Comparison of ENCODE assay signal across 10 cellular contexts in the genomic region with DNA sequence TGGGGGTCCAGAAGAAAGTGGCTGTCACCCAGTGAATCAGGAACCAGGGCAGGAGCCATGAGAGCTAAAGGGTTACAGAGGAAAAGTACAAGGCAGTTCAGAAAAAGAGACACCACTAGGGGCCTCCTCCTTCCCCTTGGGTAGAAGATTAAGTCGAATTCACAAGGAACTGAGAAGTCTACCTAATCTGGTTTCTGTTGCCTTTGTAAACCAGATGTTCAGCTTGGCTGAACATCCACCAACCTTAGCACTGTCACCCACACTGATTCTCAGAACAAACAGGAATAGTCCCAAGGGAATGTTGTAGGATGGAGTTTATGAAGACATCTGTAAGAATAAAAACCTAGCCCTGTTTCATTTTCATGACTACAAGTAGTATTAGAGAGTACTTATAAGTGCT.
A peak's percentile ranks its signal among the peaks of the same experiment; 100 is the strongest.
DNase-seq lines count a peak whose midpoint lies in the region; ATAC-seq lines count a peak whose summit lies in the region.
"Had no signal": no experiment of that assay in that cellular context is flagged by ENCODE, and none has a peak within 500 bp of the region (broad histone marks: within the 10 kb centered on the region; RNA-seq: fewer than 3 reads in every experiment).

No MANE protein-coding gene starts in this region.

- ATAC-seq in GM18519 (IDR thresholded peaks at IDR 0.05; ENCODE audit: low FRiP score, unreplicated experiment), result peak; percentile 99
- peak; percentile 99 for ATAC-seq in GM21737 (IDR thresholded peaks at IDR 0.05; ENCODE audit: unreplicated experiment)
- ATAC-seq in HG03521 (IDR thresholded peaks at IDR 0.05; ENCODE audit: unreplicated experiment), result peak; percentile 98

- DNase-seq in iPS-NIHi11 (ENCODE audit: low spot score) (peak; percentile 21), NCI-H1105 (lab: John Stamatoyannopoulos, UW) (no peak), NCI-H524 (lab: John Stamatoyannopoulos, UW) (no peak), cerebellum (ENCODE audit: low spot score) (no peak), SHP77 treated with DMSO at 0.1 percent for 48 hours (lab: John Stamatoyannopoulos, UW) (no peak)
- DNase-seq: activated naive CD4-positive, alpha-beta T cell treated with Interleukin-2 at 50 U/mL for 16 hours; heart left ventricle had no signal
